ENCODE assay signal across 21 cellular contexts in the genomic region with DNA sequence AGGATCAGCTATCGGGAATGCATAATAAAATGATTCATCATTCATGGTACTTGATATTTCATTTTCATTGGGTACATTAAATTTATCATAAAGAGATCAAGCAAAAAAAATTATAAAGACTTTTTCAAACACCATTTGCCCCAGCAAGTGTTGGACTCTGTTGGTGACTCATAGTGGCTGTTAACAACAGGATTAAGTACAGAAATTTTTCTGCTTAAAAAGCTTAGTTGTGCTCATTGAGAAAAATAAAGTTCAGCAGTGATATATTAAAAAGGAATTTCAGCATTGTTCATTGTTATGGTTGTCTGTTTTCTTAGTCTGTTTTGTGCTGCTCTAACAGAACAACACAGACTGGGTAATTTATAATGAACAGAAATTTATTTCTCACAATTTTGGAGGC.
"Had no signal": no experiment of that assay in that cellular context is flagged by ENCODE, and none has a peak within 500 bp of the region (broad histone marks: within the 10 kb centered on the region; RNA-seq: fewer than 3 reads in every experiment).

No MANE protein-coding gene starts in this region.

- H3K9me3 ChIP-seq: body of pancreas, gastrocnemius medialis had no signal

- H3K4me3 ChIP-seq: body of pancreas, cardiac muscle cell, gastrocnemius medialis, right atrium auricular region, tibial artery had no signal

- H3K27ac ChIP-seq: body of pancreas, cardiac muscle cell, gastrocnemius medialis, right atrium auricular region, tibial artery, VCaP had no signal

- H3K27me3 ChIP-seq: body of pancreas, cardiac muscle cell, gastrocnemius medialis, right atrium auricular region, tibial artery had no signal

- DNase-seq: activated CD4-positive, alpha-beta T cell treated with anti-CD3 and anti-CD28 coated beads, Interleukin-2, amount 10 ng/mL, durations not matched to agents 7 days and 5 days; activated CD4-positive, CD25-positive, alpha-beta regulatory T cell treated with anti-CD3 and anti-CD28 coated beads, Interleukin-2, amount 50 U/mL, for 72 hours; activated naive CD4-positive, alpha-beta T cell; activated T-cell treated with anti-CD3 and anti-CD28 coated beads, Interleukin-2, amount 50 U/mL, for 1 hour; amniotic stem cell; body of pancreas; cortex of kidney; gastrocnemius medialis; head of caudate nucleus; hypothalamus; left ventricle myocardium superior; mammary epithelial cell; natural killer cell; stimulated activated CD4-positive, alpha-beta T cell treated with anti-CD3 and anti-CD28 coated beads, Interleukin-1b, Interleukin-23, amount 100 ng/mL, for 48 hours; T-cell; tibial artery had no signal

- H3K4me1 ChIP-seq: body of pancreas, gastrocnemius medialis, right atrium auricular region, tibial artery had no signal

- H3K36me3 ChIP-seq: cardiac muscle cell, gastrocnemius medialis, right atrium auricular region, tibial artery had no signal

- ATAC-seq: activated T-helper 17 cell treated with anti-CD3 and anti-CD28 coated beads, Interleukin-2, amount 50 U/mL, for 72 hours; body of pancreas; esophagus mucosa; gastrocnemius medialis; left ventricle myocardium superior; natural killer cell; T-cell had no signal
